ENCODE assay signal across 1 cellular context in the genomic region with DNA sequence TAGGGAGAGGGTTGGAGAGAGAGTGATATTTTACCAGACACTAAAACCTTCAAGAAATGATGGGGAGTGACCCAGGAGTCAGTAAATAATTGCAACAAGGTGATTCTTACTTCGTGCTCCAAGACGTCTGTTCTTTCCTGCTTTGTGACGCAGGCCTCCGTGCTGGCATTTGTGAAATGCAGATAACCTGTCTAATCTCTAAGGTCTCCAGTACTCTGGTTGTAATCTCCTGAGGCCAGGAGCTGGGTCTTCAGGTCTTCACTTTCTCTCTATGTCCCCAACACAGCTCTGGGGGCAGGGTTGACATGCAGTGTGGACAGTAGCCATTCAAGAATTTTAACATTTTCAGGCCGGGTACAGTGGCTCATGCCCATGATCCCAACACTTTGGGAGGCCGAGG.
A peak's percentile ranks its signal among the peaks of the same experiment; 100 is the strongest.
TF ChIP-seq lines count a peak whose summit lies in the region.

No MANE protein-coding gene starts in this region.

TF ChIP-seq in K562, 482 proteins besides CTCF, POLR2A, EP300 and RAD21 (continued from another document and continues in another):
- TF ChIP-seq, protein P1, sequence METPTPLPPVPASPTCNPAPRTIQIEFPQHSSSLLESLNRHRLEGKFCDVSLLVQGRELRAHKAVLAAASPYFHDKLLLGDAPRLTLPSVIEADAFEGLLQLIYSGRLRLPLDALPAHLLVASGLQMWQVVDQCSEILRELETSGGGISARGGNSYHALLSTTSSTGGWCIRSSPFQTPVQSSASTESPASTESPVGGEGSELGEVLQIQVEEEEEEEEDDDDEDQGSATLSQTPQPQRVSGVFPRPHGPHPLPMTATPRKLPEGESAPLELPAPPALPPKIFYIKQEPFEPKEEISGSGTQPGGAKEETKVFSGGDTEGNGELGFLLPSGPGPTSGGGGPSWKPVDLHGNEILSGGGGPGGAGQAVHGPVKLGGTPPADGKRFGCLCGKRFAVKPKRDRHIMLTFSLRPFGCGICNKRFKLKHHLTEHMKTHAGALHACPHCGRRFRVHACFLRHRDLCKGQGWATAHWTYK (CRISPR knock-in tag; IDR thresholded peaks at IDR 0.05): no peak
- TF ChIP-seq POLR2AphosphoS5 (IDR thresholded peaks at IDR 0.05; ENCODE audit: control insufficient read depth, insufficient read depth, low read depth, low read length) (peak; percentile 68; the same call in 1 of the 2 replicates), ZBED1 (IDR thresholded peaks at IDR 0.05) (no peak), MAZ (CRISPR knock-in tag; conservative IDR thresholded peaks at IDR 0.05 in 1 of 2, IDR thresholded peaks at IDR 0.05 in 1 of 2) (0 out of 4 replicates have a peak, but pooled peaks of 1 of the 2 experiments have one; percentile 15), EHMT2 (IDR thresholded peaks at IDR 0.05) (no peak), CC2D1A (IDR thresholded peaks at IDR 0.05) (peak; percentile 33; the same call in 1 of the 2 replicates), FOXA3 (CRISPR knock-in tag; conservative IDR thresholded peaks at IDR 0.05 in 1 of 2, IDR thresholded peaks at IDR 0.05 in 1 of 2) (no peak), MEF2A (IDR thresholded peaks at IDR 0.05; ENCODE audit: control insufficient read depth, low read depth, low read length) (no peak), TCF3 (CRISPR knock-in tag; IDR thresholded peaks at IDR 0.05) (peak; percentile 92), SRSF3 (IDR thresholded peaks at IDR 0.05; ENCODE audit: insufficient read depth, low read length) (no peak), SOX6 (IDR thresholded peaks at IDR 0.05) (peak; percentile 86), ZFP36 (IDR thresholded peaks at IDR 0.05; ENCODE audit: low read depth, low read length, partially characterized antibody) (no peak), ZNF133 (CRISPR knock-in tag; IDR thresholded peaks at IDR 0.05) (no peak), ZBTB7A (IDR thresholded peaks at IDR 0.05; ENCODE audit: borderline replicate concordance, control insufficient read depth, low read depth, low read length) (no peak), PHTF2 (CRISPR knock-in tag; IDR thresholded peaks at IDR 0.05) (no peak), MCM7 (IDR thresholded peaks at IDR 0.05) (no peak), ZNF175 (CRISPR knock-in tag; IDR thresholded peaks at IDR 0.05; ENCODE audit: low read depth) (no peak), NRF1 (conservative IDR thresholded peaks at IDR 0.05 in 1 of 2, IDR thresholded peaks at IDR 0.05 in 1 of 2) (no peak), JUND (IDR thresholded peaks at IDR 0.05; ENCODE audit: borderline replicate concordance, low read depth, low read length) (0 out of 2 replicates have a peak, but pooled peaks have one; percentile 50), JUND (tag; IDR thresholded peaks at IDR 0.05; ENCODE audit: borderline replicate concordance, low read depth, low read length) (no peak; the same call in 2 of the 3 replicates), CTBP1 (IDR thresholded peaks at IDR 0.05; ENCODE audit: borderline replicate concordance) (peak; percentile 44; the same call in 1 of the 2 replicates), ZNF140 (CRISPR knock-in tag; IDR thresholded peaks at IDR 0.05) (no peak), ZNF778 (CRISPR knock-in tag; IDR thresholded peaks at IDR 0.05) (no peak)
- TF ChIP-seq, protein P2, sequence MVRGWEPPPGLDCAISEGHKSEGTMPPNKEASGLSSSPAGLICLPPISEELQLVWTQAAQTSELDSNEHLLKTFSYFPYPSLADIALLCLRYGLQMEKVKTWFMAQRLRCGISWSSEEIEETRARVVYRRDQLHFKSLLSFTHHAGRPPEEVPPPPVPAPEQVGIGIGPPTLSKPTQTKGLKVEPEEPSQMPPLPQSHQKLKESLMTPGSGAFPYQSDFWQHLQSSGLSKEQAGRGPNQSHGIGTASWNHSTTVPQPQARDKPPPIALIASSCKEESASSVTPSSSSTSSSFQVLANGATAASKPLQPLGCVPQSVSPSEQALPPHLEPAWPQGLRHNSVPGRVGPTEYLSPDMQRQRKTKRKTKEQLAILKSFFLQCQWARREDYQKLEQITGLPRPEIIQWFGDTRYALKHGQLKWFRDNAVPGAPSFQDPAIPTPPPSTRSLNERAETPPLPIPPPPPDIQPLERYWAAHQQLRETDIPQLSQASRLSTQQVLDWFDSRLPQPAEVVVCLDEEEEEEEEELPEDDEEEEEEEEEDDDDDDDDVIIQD (CRISPR knock-in tag; IDR thresholded peaks at IDR 0.05): no peak
- TF ChIP-seq, protein P3, sequence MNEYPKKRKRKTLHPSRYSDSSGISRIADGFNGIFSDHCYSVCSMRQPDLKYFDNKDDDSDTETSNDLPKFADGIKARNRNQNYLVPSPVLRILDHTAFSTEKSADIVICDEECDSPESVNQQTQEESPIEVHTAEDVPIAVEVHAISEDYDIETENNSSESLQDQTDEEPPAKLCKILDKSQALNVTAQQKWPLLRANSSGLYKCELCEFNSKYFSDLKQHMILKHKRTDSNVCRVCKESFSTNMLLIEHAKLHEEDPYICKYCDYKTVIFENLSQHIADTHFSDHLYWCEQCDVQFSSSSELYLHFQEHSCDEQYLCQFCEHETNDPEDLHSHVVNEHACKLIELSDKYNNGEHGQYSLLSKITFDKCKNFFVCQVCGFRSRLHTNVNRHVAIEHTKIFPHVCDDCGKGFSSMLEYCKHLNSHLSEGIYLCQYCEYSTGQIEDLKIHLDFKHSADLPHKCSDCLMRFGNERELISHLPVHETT (CRISPR knock-in tag; conservative IDR thresholded peaks at IDR 0.05 in 1 of 2, IDR thresholded peaks at IDR 0.05 in 1 of 2): no peak
- TF ChIP-seq, protein P4, sequence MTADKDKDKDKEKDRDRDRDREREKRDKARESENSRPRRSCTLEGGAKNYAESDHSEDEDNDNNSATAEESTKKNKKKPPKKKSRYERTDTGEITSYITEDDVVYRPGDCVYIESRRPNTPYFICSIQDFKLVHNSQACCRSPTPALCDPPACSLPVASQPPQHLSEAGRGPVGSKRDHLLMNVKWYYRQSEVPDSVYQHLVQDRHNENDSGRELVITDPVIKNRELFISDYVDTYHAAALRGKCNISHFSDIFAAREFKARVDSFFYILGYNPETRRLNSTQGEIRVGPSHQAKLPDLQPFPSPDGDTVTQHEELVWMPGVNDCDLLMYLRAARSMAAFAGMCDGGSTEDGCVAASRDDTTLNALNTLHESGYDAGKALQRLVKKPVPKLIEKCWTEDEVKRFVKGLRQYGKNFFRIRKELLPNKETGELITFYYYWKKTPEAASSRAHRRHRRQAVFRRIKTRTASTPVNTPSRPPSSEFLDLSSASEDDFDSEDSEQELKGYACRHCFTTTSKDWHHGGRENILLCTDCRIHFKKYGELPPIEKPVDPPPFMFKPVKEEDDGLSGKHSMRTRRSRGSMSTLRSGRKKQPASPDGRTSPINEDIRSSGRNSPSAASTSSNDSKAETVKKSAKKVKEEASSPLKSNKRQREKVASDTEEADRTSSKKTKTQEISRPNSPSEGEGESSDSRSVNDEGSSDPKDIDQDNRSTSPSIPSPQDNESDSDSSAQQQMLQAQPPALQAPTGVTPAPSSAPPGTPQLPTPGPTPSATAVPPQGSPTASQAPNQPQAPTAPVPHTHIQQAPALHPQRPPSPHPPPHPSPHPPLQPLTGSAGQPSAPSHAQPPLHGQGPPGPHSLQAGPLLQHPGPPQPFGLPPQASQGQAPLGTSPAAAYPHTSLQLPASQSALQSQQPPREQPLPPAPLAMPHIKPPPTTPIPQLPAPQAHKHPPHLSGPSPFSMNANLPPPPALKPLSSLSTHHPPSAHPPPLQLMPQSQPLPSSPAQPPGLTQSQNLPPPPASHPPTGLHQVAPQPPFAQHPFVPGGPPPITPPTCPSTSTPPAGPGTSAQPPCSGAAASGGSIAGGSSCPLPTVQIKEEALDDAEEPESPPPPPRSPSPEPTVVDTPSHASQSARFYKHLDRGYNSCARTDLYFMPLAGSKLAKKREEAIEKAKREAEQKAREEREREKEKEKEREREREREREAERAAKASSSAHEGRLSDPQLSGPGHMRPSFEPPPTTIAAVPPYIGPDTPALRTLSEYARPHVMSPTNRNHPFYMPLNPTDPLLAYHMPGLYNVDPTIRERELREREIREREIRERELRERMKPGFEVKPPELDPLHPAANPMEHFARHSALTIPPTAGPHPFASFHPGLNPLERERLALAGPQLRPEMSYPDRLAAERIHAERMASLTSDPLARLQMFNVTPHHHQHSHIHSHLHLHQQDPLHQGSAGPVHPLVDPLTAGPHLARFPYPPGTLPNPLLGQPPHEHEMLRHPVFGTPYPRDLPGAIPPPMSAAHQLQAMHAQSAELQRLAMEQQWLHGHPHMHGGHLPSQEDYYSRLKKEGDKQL (CRISPR knock-in tag; IDR thresholded peaks at IDR 0.05; ENCODE audit: borderline replicate concordance): no peak
- TF ChIP-seq, protein P5, sequence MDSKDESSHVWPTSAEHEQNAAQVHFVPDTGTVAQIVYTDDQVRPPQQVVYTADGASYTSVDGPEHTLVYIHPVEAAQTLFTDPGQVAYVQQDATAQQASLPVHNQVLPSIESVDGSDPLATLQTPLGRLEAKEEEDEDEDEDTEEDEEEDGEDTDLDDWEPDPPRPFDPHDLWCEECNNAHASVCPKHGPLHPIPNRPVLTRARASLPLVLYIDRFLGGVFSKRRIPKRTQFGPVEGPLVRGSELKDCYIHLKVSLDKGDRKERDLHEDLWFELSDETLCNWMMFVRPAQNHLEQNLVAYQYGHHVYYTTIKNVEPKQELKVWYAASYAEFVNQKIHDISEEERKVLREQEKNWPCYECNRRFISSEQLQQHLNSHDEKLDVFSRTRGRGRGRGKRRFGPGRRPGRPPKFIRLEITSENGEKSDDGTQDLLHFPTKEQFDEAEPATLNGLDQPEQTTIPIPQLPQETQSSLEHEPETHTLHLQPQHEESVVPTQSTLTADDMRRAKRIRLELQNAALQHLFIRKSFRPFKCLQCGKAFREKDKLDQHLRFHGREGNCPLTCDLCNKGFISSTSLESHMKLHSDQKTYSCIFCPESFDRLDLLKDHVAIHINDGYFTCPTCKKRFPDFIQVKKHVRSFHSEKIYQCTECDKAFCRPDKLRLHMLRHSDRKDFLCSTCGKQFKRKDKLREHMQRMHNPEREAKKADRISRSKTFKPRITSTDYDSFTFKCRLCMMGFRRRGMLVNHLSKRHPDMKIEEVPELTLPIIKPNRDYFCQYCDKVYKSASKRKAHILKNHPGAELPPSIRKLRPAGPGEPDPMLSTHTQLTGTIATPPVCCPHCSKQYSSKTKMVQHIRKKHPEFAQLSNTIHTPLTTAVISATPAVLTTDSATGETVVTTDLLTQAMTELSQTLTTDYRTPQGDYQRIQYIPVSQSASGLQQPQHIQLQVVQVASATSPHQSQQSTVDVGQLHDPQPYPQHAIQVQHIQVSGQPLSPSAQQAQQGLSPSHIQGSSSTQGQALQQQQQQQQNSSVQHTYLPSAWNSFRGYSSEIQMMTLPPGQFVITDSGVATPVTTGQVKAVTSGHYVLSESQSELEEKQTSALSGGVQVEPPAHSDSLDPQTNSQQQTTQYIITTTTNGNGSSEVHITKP (IDR thresholded peaks at IDR 0.05; ENCODE audit: partially characterized antibody): no peak
- TF ChIP-seq, protein P6, sequence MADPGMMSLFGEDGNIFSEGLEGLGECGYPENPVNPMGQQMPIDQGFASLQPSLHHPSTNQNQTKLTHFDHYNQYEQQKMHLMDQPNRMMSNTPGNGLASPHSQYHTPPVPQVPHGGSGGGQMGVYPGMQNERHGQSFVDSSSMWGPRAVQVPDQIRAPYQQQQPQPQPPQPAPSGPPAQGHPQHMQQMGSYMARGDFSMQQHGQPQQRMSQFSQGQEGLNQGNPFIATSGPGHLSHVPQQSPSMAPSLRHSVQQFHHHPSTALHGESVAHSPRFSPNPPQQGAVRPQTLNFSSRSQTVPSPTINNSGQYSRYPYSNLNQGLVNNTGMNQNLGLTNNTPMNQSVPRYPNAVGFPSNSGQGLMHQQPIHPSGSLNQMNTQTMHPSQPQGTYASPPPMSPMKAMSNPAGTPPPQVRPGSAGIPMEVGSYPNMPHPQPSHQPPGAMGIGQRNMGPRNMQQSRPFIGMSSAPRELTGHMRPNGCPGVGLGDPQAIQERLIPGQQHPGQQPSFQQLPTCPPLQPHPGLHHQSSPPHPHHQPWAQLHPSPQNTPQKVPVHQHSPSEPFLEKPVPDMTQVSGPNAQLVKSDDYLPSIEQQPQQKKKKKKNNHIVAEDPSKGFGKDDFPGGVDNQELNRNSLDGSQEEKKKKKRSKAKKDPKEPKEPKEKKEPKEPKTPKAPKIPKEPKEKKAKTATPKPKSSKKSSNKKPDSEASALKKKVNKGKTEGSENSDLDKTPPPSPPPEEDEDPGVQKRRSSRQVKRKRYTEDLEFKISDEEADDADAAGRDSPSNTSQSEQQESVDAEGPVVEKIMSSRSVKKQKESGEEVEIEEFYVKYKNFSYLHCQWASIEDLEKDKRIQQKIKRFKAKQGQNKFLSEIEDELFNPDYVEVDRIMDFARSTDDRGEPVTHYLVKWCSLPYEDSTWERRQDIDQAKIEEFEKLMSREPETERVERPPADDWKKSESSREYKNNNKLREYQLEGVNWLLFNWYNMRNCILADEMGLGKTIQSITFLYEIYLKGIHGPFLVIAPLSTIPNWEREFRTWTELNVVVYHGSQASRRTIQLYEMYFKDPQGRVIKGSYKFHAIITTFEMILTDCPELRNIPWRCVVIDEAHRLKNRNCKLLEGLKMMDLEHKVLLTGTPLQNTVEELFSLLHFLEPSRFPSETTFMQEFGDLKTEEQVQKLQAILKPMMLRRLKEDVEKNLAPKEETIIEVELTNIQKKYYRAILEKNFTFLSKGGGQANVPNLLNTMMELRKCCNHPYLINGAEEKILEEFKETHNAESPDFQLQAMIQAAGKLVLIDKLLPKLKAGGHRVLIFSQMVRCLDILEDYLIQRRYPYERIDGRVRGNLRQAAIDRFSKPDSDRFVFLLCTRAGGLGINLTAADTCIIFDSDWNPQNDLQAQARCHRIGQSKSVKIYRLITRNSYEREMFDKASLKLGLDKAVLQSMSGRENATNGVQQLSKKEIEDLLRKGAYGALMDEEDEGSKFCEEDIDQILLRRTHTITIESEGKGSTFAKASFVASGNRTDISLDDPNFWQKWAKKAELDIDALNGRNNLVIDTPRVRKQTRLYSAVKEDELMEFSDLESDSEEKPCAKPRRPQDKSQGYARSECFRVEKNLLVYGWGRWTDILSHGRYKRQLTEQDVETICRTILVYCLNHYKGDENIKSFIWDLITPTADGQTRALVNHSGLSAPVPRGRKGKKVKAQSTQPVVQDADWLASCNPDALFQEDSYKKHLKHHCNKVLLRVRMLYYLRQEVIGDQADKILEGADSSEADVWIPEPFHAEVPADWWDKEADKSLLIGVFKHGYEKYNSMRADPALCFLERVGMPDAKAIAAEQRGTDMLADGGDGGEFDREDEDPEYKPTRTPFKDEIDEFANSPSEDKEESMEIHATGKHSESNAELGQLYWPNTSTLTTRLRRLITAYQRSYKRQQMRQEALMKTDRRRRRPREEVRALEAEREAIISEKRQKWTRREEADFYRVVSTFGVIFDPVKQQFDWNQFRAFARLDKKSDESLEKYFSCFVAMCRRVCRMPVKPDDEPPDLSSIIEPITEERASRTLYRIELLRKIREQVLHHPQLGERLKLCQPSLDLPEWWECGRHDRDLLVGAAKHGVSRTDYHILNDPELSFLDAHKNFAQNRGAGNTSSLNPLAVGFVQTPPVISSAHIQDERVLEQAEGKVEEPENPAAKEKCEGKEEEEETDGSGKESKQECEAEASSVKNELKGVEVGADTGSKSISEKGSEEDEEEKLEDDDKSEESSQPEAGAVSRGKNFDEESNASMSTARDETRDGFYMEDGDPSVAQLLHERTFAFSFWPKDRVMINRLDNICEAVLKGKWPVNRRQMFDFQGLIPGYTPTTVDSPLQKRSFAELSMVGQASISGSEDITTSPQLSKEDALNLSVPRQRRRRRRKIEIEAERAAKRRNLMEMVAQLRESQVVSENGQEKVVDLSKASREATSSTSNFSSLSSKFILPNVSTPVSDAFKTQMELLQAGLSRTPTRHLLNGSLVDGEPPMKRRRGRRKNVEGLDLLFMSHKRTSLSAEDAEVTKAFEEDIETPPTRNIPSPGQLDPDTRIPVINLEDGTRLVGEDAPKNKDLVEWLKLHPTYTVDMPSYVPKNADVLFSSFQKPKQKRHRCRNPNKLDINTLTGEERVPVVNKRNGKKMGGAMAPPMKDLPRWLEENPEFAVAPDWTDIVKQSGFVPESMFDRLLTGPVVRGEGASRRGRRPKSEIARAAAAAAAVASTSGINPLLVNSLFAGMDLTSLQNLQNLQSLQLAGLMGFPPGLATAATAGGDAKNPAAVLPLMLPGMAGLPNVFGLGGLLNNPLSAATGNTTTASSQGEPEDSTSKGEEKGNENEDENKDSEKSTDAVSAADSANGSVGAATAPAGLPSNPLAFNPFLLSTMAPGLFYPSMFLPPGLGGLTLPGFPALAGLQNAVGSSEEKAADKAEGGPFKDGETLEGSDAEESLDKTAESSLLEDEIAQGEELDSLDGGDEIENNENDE (IDR thresholded peaks at IDR 0.05; ENCODE audit: low read depth, low read length): no peak
